Comparison of ENCODE assay signal across 12 cellular contexts in genomic region chr17:57915532-57915931, GRCh38. TPM values are rescaled to one million over a fixed set of nuclear protein-coding genes. Genes with fewer than 3 reads are reported as not detected.
DNase-seq lines count a peak whose midpoint lies in the region; ATAC-seq, FAIRE-seq and TF ChIP-seq lines count a peak whose summit lies in the region.
"Had no signal": no experiment of that assay in that cellular context is flagged by ENCODE, and none has a peak within 500 bp of the region (broad histone marks: within the 10 kb centered on the region; RNA-seq: fewer than 3 reads in every experiment).

No MANE protein-coding gene starts in this region.

- H3K27ac ChIP-seq in heart right ventricle (peak overlapping the region in 9 of 10 donors; percentile 18 to 85 (median 72)), pancreas (peak overlapping the region in 3 of 4 donors; percentile 9 to 70 (median 68)), WERI-Rb-1 (no peak overlapping the region)

- WGBS in heart right ventricle, 2 donors = 34 to 44% methylated on average over 10 of the region's 10 CpGs
- 59 to 66% methylated on average over 10 of the region's 10 CpGs for WGBS in pancreas, 2 donors

- DNase-seq in COR-L47 (lab: John Stamatoyannopoulos, UW) = peak; percentile 29
- peak; percentile 30 for DNase-seq in SK-MEL-5 (ENCODE audit: low read depth, low spot score)
- peak in 1 of 2 donors; percentile 45 for DNase-seq in heart right ventricle
- DNase-seq in pancreas = no peak
- no peak for DNase-seq in WERI-Rb-1
- DNase-seq in AML-193 (lab: John Stamatoyannopoulos, UW) = no peak
- DNase-seq in activated CD8-positive, alpha-beta memory T cell treated with anti-CD3 and anti-CD28 coated beads, Interleukin-2, amount 50 U/mL, for 48 hours = no peak
- DNase-seq in activated gamma-delta T cell (lab: John Stamatoyannopoulos, UW) = no peak
- DNase-seq: activated CD4-positive, alpha-beta T cell treated with anti-CD3 and anti-CD28 coated beads, Interleukin-2, amount 50 U/mL, for 4 hours; GOT3; NCI-H526 treated with DMSO at 0.1 percent for 48 hours had no signal

- no peak for TF ChIP-seq CTCF in heart right ventricle (IDR thresholded peaks at IDR 0.05)
- TF ChIP-seq CTCF in pancreas (IDR thresholded peaks at IDR 0.05) = no peak
- TF ChIP-seq CTCF in WERI-Rb-1 (IDR thresholded peaks at IDR 0.05; ENCODE audit: low read depth, low read length) = no peak

- FAIRE-seq in pancreas (lab: Jason Lieb, UNC) = no peak

- peak in 3 of 8 donors; percentile 7 to 16 (median 7) for ATAC-seq in heart right ventricle
- no peak for ATAC-seq in pancreas

- in situ Hi-C loops in SK-MEL-5 (cut with HindIII; ENCODE audit: low pct_unique_long_range_greater_than_20kb, low sequenced_read_pairs) = no loop called here

- H3K4me1 ChIP-seq in heart right ventricle (peaks cover 46 to 94% (median 81%) of the 10 kb centered on the region in 9 donors), pancreas (peaks cover 11 to 29% (median 13%) of the 10 kb centered on the region in 3 donors)

- H3K36me3 ChIP-seq in heart right ventricle (no peaks in the 10 kb centered on the region), pancreas (no peaks in the 10 kb centered on the region), WERI-Rb-1 (no peaks in the 10 kb centered on the region; the same call in 1 of the 2 replicates)

- intact Hi-C loops in heart right ventricle (cut with DNase I) (loop anchor here in 1 of 10 donors (5.0 kb wide), 1 partner anchor 37 kb away; no protein-coding TSS in a partner anchor), pancreas (cut with DNase I) (no loop called here)

- no peak overlapping the region for H3K4me3 ChIP-seq in heart right ventricle
- no peak overlapping the region for H3K4me3 ChIP-seq in pancreas
- no peak overlapping the region for H3K4me3 ChIP-seq in WERI-Rb-1 (ENCODE audit: low read depth, low read length)

- no peaks in the 10 kb centered on the region for H3K9me3 ChIP-seq in heart right ventricle
- H3K9me3 ChIP-seq in pancreas = no peaks in the 10 kb centered on the region
- H3K9me3 ChIP-seq in WERI-Rb-1 (ENCODE audit: severe bottlenecking) = no peaks in the 10 kb centered on the region

- no peaks in the 10 kb centered on the region for H3K27me3 ChIP-seq in heart right ventricle
- H3K27me3 ChIP-seq in pancreas = no peaks in the 10 kb centered on the region
- H3K27me3 ChIP-seq in WERI-Rb-1 (ENCODE audit: insufficient read depth, low read depth, severe bottlenecking) = no peaks in the 10 kb centered on the region

RNA-seq across cellular contexts. Expression of gene CUEDC1, which starts 39.7 kb away (rescaled TPM):
- total RNA-seq in SK-MEL-5 (2014; rRNA removed; shearing (Covaris generic)) = 10.4 and 14.6 TPM in 2 replicates
- polyA plus RNA-seq in SK-MEL-5 (2015; cell fraction: cytosol; rRNA removed) = 40.9 and 57.4 TPM in 2 replicates
- 442 and 572 TPM in 2 replicates for polyA plus RNA-seq in SK-MEL-5 (2015; cell fraction: nucleus; rRNA removed)
- total RNA-seq in heart right ventricle = 10 to 100 TPM; 38.3 to 65.0 (median 47.2) TPM
- 10 to 100 TPM; 26.9 to 33.1 TPM for polyA plus RNA-seq in heart right ventricle
- total RNA-seq in pancreas = 10 to 100 TPM; 16.5 to 22.5 (median 21.2) TPM
- 10 to 100 TPM; 26.4 to 30.4 TPM for polyA plus RNA-seq in pancreas
- total RNA-seq: B cell had no signal

Comparison
In these comparisons a context has a peak if more than half of its experiments do, and no peak if none do; other contexts are left out.
1. DNase-seq: peak in COR-L47 (single experiment) and SK-MEL-5 (single experiment); none in pancreas (0 of 6), WERI-Rb-1 (single experiment), AML-193 (0 of 2), activated CD8-positive, alpha-beta memory T cell treated with anti-CD3 and anti-CD28 coated beads, Interleukin-2, amount 50 U/mL, for 48 hours (single experiment) and activated gamma-delta T cell (single experiment).